1 cellular context compared by ENCODE assay signal in the genomic region with DNA sequence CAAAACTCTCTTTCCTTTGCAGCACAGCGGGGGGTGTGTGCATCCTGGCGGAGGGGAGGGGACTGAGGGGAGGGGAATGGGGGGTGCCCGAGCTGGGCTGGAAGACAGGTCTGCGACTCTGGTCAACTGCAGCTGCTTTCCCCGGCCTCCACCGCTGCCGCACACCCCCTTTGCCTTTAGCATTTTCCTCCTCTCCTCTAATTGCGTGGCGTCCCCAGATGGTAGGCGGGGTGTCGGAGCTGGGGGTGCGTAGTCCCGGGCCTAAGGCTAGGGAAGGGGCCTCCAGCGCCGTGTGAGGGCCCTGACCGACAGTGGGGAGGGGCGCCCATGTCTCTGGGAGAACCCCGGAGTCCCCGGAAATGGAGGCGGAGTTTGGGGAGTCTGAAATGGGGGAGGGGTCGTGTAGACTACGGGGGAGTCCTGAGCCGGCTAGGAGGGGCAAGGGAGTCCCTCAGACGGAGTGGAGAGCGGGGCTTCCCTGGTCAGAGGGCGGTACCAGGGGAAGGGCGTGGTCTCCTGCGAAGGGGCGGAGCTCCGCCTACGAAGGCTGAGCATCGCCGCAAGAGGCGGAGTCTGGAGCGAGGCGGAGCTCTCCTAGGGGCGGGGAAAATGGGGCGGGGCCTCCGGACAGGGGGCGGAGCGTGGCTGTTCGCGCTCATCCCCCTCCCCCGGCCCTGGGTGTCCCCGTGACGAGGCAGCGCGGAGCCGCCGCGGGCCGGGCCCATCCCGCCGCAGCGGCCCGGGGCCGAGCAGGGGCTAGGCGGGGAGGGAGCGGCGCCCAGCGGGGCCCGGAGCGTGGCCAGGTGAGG.
TF ChIP-seq lines count a peak whose summit lies in the region.

Gene PELI3 (plus strand): TSS at position 681 of the 809 bp plus-strand sequence. CDS start 1,224 bp downstream, outside the sequence.

TF ChIP-seq in A549, 52 proteins besides CTCF, POLR2A, EP300 and RAD21 (continued from another document):
- TF ChIP-seq HDAC2 (IDR thresholded peaks at IDR 0.05) = no peak
- no peak for TF ChIP-seq MAFK (IDR thresholded peaks at IDR 0.05; ENCODE audit: partially characterized antibody)
